20 cellular contexts compared by ENCODE assay signal in the genomic region with DNA sequence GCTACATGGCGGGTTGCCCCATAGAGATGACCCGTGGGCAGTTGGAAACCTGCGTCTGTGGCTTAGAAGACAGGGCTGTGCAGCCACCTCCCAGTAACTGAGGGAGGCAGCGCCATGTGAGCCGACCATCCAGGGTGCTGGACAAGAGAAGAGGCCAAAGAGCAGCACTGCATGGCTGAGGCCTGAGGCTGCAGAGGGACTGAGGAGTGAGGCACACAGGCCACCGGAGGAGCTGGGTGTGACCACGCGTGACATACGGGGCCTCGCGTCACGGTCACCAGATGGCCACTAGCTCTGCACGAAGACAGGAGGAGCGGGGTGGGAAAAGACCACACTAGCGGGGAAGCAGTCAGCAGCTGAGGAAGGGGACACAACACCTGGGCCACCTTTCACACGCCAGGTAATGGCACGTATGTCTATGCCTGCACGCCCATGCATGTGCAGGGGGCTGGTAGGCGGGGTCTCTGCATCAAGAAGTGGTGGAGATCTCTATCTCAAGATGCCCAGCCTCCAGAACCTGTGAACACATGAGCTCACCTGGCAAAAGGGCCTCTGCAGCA.
DNase-seq lines count a peak whose midpoint lies in the region; ATAC-seq and TF ChIP-seq lines count a peak whose summit lies in the region.
"Had no signal": no experiment of that assay in that cellular context is flagged by ENCODE, and none has a peak within 500 bp of the region (broad histone marks: within the 10 kb centered on the region; RNA-seq: fewer than 3 reads in every experiment).

No MANE protein-coding gene starts in this region.

- peaks cover 34 to 100% (median 94%) of the 10 kb centered on the region in 4 donors for H3K36me3 ChIP-seq in stomach

- DNase-seq in activated effector memory CD4-positive, alpha-beta T cell treated with anti-CD3 and anti-CD28 coated beads, Interleukin-2, amount 50 U/mL, for 16 hours, result peak; percentile 58
- no peak for DNase-seq in activated effector memory CD4-positive, alpha-beta T cell treated with Interleukin-2 at 50 U/mL for 16 hours
- DNase-seq in central memory CD8-positive, alpha-beta T cell (ENCODE audit: low spot score in 2 of 2), result no peak
- DNase-seq in nephron progenitor cell, result no peak
- DNase-seq in stomach, result peak; percentile 16
- DNase-seq in NCI-H748 (lab: John Stamatoyannopoulos, UW; ENCODE audit: unreplicated experiment), result no peak
- no peak for DNase-seq in middle frontal gyrus (ENCODE audit: extremely low spot score, low spot score)
- DNase-seq: Caco-2; CD4-positive, alpha-beta T cell; GF-D8; GM23248; KBM-7; NCI-H1105; NCI-H2081; NCI-H82; OCI-M1; SHP77 treated with DMSO at 0.1 percent for 48 hours had no signal

- no peak overlapping the region for H3K4me3 ChIP-seq in stomach
- H3K4me3 ChIP-seq: GM12878, GM23248 had no signal

- intact Hi-C loops in stomach (cut with DNase I; ENCODE audit: low total_unique reads), result no loop called here

- no peak overlapping the region for H3K27ac ChIP-seq in stomach
- H3K27ac ChIP-seq: GM23248 had no signal

- H3K9me3 Mint-ChIP-seq in central memory CD8-positive, alpha-beta T cell, result no peaks in the 10 kb centered on the region
- peaks cover 9% of the 10 kb centered on the region for H3K9me3 Mint-ChIP-seq in nephron progenitor cell
- H3K9me3 Mint-ChIP-seq: CD4-positive, alpha-beta T cell had no signal

- H3K4me1 ChIP-seq in stomach, result peaks cover 0 to 16% (median 5%) of the 10 kb centered on the region in 4 donors
- H3K4me1 ChIP-seq: Caco-2 had no signal

- H3K9me3 ChIP-seq in stomach, result no peaks in the 10 kb centered on the region
- H3K9me3 ChIP-seq: Caco-2 had no signal

- 97 to 99% (median 98%) methylated on average over 18 to 19 of the region's 19 CpGs for WGBS in stomach, 5 donors

- H3K4me3 Mint-ChIP-seq in central memory CD8-positive, alpha-beta T cell, result no peak overlapping the region
- H3K4me3 Mint-ChIP-seq in nephron progenitor cell, result no peak overlapping the region
- H3K4me3 Mint-ChIP-seq: B cell; CD4-positive, alpha-beta T cell had no signal

- peaks cover 23% of the 10 kb centered on the region for H3K36me3 Mint-ChIP-seq in central memory CD8-positive, alpha-beta T cell (ENCODE audit: insufficient read depth)
- H3K36me3 Mint-ChIP-seq in nephron progenitor cell (ENCODE audit: low read depth), result peaks cover 68% of the 10 kb centered on the region

- H3K27me3 ChIP-seq in stomach, result no peaks in the 10 kb centered on the region

- no peak for TF ChIP-seq EP300 in stomach (IDR thresholded peaks at IDR 0.05)

- TF ChIP-seq CTCF in nephron progenitor cell (IDR thresholded peaks at IDR 0.05) (no peak), stomach (IDR thresholded peaks at IDR 0.05) (no peak)

- TF ChIP-seq POLR2A in stomach (IDR thresholded peaks at IDR 0.05), result no peak

- H3K27me3 Mint-ChIP-seq in central memory CD8-positive, alpha-beta T cell, result no peaks in the 10 kb centered on the region
- no peaks in the 10 kb centered on the region for H3K27me3 Mint-ChIP-seq in nephron progenitor cell (ENCODE audit: low read depth, poor library complexity)
- H3K27me3 Mint-ChIP-seq: B cell; CD4-positive, alpha-beta T cell had no signal

- peak overlapping the region; percentile 52 for H3K27ac Mint-ChIP-seq in central memory CD8-positive, alpha-beta T cell (ENCODE audit: low read depth)
- peak overlapping the region; percentile 51 for H3K27ac Mint-ChIP-seq in nephron progenitor cell
- H3K27ac Mint-ChIP-seq: B cell; CD4-positive, alpha-beta T cell had no signal

- peaks cover 11% of the 10 kb centered on the region for H3K4me1 Mint-ChIP-seq in central memory CD8-positive, alpha-beta T cell
- H3K4me1 Mint-ChIP-seq in nephron progenitor cell, result peaks cover 7% of the 10 kb centered on the region
- H3K4me1 Mint-ChIP-seq: B cell had no signal

- no peak for ATAC-seq in central memory CD8-positive, alpha-beta T cell (replicated peaks; ENCODE audit: extremely low read depth, poor library complexity, severe bottlenecking)
- ATAC-seq in HG02588 (IDR thresholded peaks at IDR 0.05; ENCODE audit: unreplicated experiment), result no peak
- ATAC-seq: GM12878 had no signal

Comparison
In these comparisons a context has a peak if more than half of its experiments do, and no peak if none do; other contexts are left out.
1. DNase-seq: peak in activated effector memory CD4-positive, alpha-beta T cell treated with anti-CD3 and anti-CD28 coated beads, Interleukin-2, amount 50 U/mL, for 16 hours (single experiment) and stomach (single experiment); none in activated effector memory CD4-positive, alpha-beta T cell treated with Interleukin-2 at 50 U/mL for 16 hours (single experiment), central memory CD8-positive, alpha-beta T cell (0 of 2), nephron progenitor cell (single experiment), NCI-H748 (single experiment) and middle frontal gyrus (single experiment).